ENCODE assay signal across 8 cellular contexts in the genomic region with DNA sequence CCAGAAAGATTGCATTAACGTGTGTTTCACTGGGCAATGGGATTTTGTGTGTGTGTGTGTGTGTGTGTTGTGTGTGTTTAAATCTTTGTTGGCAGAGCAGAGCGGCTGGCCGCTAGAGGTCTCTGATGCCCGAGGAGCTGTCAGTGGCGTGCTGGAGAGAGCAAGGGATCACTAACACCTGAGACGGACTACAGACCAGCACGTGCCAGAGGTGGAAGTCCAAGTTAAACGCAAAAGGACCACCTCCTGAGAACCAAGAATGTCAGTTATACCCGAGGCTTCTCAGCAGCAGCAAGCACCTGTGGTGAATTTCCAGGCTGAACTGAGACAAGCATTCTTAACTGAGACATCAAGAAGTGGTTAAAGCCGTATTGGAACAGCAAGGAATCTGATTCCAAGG. TPM values are rescaled to one million over a fixed set of nuclear protein-coding genes. Genes with fewer than 3 reads are reported as not detected.
DNase-seq lines count a peak whose midpoint lies in the region; ATAC-seq and TF ChIP-seq lines count a peak whose summit lies in the region.

No MANE protein-coding gene starts in this region.

- no peak overlapping the region for H3K4me3 ChIP-seq in AG09309 (ENCODE audit: control insufficient read depth, low read depth, low read length)
- H3K4me3 ChIP-seq in fibroblast of lung (replicated peaks in 1 of 4; ENCODE audit: control extremely low read depth in 1 of 4, insufficient read depth in 1 of 4, low read depth in 3 of 4, low read length in 4 of 4), result no peak overlapping the region

- no peaks in the 10 kb centered on the region for H3K36me3 ChIP-seq in fibroblast of lung (ENCODE audit: control insufficient read depth, insufficient read depth, low read length)

- H3K9me3 ChIP-seq in fibroblast of lung (ENCODE audit: control insufficient read depth, insufficient read depth, low read depth, low read length), result no peaks in the 10 kb centered on the region

- H3K79me2 ChIP-seq in fibroblast of lung (ENCODE audit: control insufficient read depth, insufficient read depth, low read length), result no peaks in the 10 kb centered on the region

- no peak overlapping the region for H3K27ac ChIP-seq in fibroblast of lung (ENCODE audit: insufficient read depth, low read length)

- H3K4me2 ChIP-seq in fibroblast of lung (ENCODE audit: extremely low read depth, insufficient read depth, low read length), result no peak overlapping the region

- TF ChIP-seq CTCF in AG09309 (IDR thresholded peaks at IDR 0.05; ENCODE audit: control insufficient read depth, insufficient read depth, low read depth, low read length, missing control alignments) (peak; percentile 73), fibroblast of lung (conservative IDR thresholded peaks at IDR 0.05 in 1 of 2, IDR thresholded peaks at IDR 0.05 in 1 of 2; ENCODE audit: low read depth in 1 of 2, low read length in 2 of 2) (peak; percentile 44 to 58)

- no peaks in the 10 kb centered on the region for H4K20me1 ChIP-seq in fibroblast of lung (ENCODE audit: control insufficient read depth, extremely low read depth, insufficient read depth, low read length)

- H2AFZ ChIP-seq in fibroblast of lung (ENCODE audit: low read length), result no peak overlapping the region

- H3K4me1 ChIP-seq in fibroblast of lung (ENCODE audit: control insufficient read depth, extremely low read depth, insufficient read depth, low read length), result no peaks in the 10 kb centered on the region

- DNase-seq in AG09309 (ENCODE audit: low read depth), result peak; percentile 8
- DNase-seq in NCI-H510A (lab: John Stamatoyannopoulos, UW), result peak; percentile 23
- DNase-seq in activated CD4-positive, alpha-beta T cell treated with anti-CD3 and anti-CD28 coated beads, Interleukin-2, amount 50 U/mL, for 48 hours, result peak; percentile 32 to 33
- peak; percentile 47 for DNase-seq in fibroblast of lung (ENCODE audit: low read depth in 2 of 2)
- DNase-seq in nucleus accumbens (lab: John Stamatoyannopoulos, UW), result peak in 38 of 56 donors; percentile 0 to 56 (median 4)

- no peak overlapping the region for H3K9ac ChIP-seq in fibroblast of lung (ENCODE audit: insufficient read depth, low read length)

- ATAC-seq in GM18502 (IDR thresholded peaks at IDR 0.05; ENCODE audit: poor library complexity, unreplicated experiment) (peak; percentile 78), HG03159 (IDR thresholded peaks at IDR 0.05; ENCODE audit: unreplicated experiment) (peak; percentile 72), HG03095 (IDR thresholded peaks at IDR 0.05; ENCODE audit: unreplicated experiment) (no peak)

- no peaks in the 10 kb centered on the region for H3K27me3 ChIP-seq in fibroblast of lung (ENCODE audit: control insufficient read depth, insufficient read depth, low read length)

RNA-seq across cellular contexts. Expression of a gene that starts 9.0 kb away (rescaled TPM):
- total RNA-seq in fibroblast of lung, result 8.0 and 11.2 TPM in 2 replicates
- polyA plus RNA-seq in fibroblast of lung, result 11.9 and 15.2 TPM in 2 replicates
- 10.9 and 11.8 TPM in 2 replicates for polyA plus RNA-seq in fibroblast of lung (2012)
- 0.39 and 5.5 TPM in 2 replicates for polyA minus RNA-seq in fibroblast of lung (ENCODE audit: low replicate concordance)

RNA-seq across cellular contexts. Expression of a gene that starts 54.8 kb away (rescaled TPM):
- total RNA-seq in fibroblast of lung, result not detected in 2 replicates
- polyA plus RNA-seq in fibroblast of lung, result not detected in 2 replicates
- polyA plus RNA-seq in fibroblast of lung (2012), result not detected in 2 replicates
- polyA minus RNA-seq in fibroblast of lung (ENCODE audit: low replicate concordance), result 1.4 TPM in 1 of 2 replicates, not detected in the other
